Comparison of ENCODE assay signal across 8 cellular contexts in the genomic region with DNA sequence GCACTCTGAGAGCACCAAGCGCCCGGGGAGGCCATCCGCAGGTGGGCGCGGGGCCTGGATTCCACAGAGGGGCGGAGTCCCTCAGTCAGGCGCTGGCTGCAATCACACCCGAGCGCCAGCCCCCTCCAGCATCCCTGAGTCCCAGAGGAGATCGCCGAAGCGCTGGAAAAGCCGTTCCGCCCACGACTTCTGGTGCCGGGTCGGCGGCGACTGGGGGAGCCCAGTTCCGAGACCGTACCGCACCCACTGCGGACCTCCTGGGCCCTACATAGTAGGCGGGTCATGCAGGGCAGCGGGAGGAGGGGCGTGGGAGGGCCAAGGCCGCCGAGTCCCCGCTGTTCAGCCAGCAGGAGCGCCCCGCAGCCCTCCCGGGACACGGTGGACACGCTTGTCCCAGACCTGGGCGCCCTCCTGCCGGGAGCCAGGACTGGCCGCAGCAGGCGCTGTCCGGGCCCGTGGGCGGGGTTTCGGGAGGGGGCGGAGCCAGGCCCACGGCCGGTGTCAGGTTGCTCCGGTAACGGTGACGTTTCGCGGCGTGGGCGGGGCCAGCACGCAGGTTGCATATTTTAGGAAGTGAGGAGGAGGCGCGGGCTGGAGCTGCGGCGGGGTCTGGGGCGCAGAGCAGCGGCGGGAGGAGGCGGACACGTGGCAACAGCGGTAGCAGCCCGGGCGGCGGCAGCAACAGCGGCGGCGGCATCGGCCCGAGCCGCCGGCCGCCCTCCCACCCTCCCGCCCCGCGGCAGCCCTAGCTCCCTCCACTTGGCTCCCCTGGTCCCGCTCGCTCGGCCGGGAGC. TPM values are rescaled to one million over a fixed set of nuclear protein-coding genes. Genes with fewer than 3 reads are reported as not detected.
DNase-seq lines count a peak whose midpoint lies in the region; ATAC-seq and TF ChIP-seq lines count a peak whose summit lies in the region.

A gene (plus strand): TSS at position 594 of the 794 bp plus-strand sequence. CDS start 268 bp downstream, outside the sequence.

- H3K4me3 Mint-ChIP-seq in nephron progenitor cell = peak within 1 kb of the TSS; percentile 96
- H3K4me3 Mint-ChIP-seq in stimulated activated naive CD8-positive, alpha-beta T cell treated with anti-CD3 and anti-CD28 coated beads, Interleukin-15, Interleukin-2, amounts not matched to agents 100 ng/mL and 50 ng/mL, for 24 hours = peak within 1 kb of the TSS; percentile 97

- H3K36me3 ChIP-seq in HCT116 (ENCODE audit: control insufficient read depth in 1 of 2, insufficient read depth in 2 of 2, low read length in 2 of 2) = no peaks in the 10 kb centered on the region; a peak in 1 of 4 replicates
- H3K36me3 ChIP-seq in MM.1S (replicated peaks; ENCODE audit: insufficient read depth, low read length) = no peaks in the 10 kb centered on the region

- peaks cover 39% of the 10 kb centered on the region for H3K4me1 Mint-ChIP-seq in nephron progenitor cell
- H3K4me1 Mint-ChIP-seq in stimulated activated naive CD8-positive, alpha-beta T cell treated with anti-CD3 and anti-CD28 coated beads, Interleukin-15, Interleukin-2, amounts not matched to agents 100 ng/mL and 50 ng/mL, for 24 hours (ENCODE audit: low read depth) = peaks cover 44% of the 10 kb centered on the region

- H4K20me1 ChIP-seq in HCT116 (ENCODE audit: insufficient read depth) (peaks cover 12% of the 10 kb centered on the region; the same call in 1 of the 2 replicates), MM.1S (ENCODE audit: insufficient read depth, low read length) (no peaks in the 10 kb centered on the region)

- no peak for TF ChIP-seq RAD21 in HCT116 (IDR thresholded peaks at IDR 0.05; ENCODE audit: low read depth)

- no peaks in the 10 kb centered on the region for H3K36me3 Mint-ChIP-seq in nephron progenitor cell (ENCODE audit: low read depth)
- peaks cover 13% of the 10 kb centered on the region for H3K36me3 Mint-ChIP-seq in stimulated activated naive CD8-positive, alpha-beta T cell treated with anti-CD3 and anti-CD28 coated beads, Interleukin-15, Interleukin-2, amounts not matched to agents 100 ng/mL and 50 ng/mL, for 24 hours (ENCODE audit: low read depth)

- H3K79me2 ChIP-seq in HCT116 (ENCODE audit: insufficient read depth, low read length) (peaks cover 46% of the 10 kb centered on the region), MM.1S (ENCODE audit: low read length) (peaks cover 41% of the 10 kb centered on the region)

- H3K4me3 ChIP-seq in HCT116 (replicated peaks in 1 of 2; ENCODE audit: low read depth in 1 of 2, low read length in 2 of 2) (peak within 1 kb of the TSS; percentile 68 to 81), MM.1S (ENCODE audit: low read length) (peak within 1 kb of the TSS; percentile 79), fibroblast of the aortic adventitia (ENCODE audit: low read depth, low read length) (peak within 1 kb of the TSS; percentile 85)

- H3K9me3 Mint-ChIP-seq in nephron progenitor cell = no peaks in the 10 kb centered on the region
- H3K9me3 Mint-ChIP-seq in stimulated activated naive CD8-positive, alpha-beta T cell treated with anti-CD3 and anti-CD28 coated beads, Interleukin-15, Interleukin-2, amounts not matched to agents 100 ng/mL and 50 ng/mL, for 24 hours = no peaks in the 10 kb centered on the region

- H3F3A ChIP-seq in MM.1S (ENCODE audit: insufficient read depth, low read length) = no peaks in the 10 kb centered on the region

- CTCF ChIA-PET in HCT116 (lab: Charles Lee) = interaction anchor here (1.5 kb wide), 1 partner anchor 234 kb away, joined by 3 read pairs; no protein-coding TSS in a partner anchor

- H3K9me2 ChIP-seq in HCT116 (ENCODE audit: insufficient read depth) (no peaks in the 10 kb centered on the region), MM.1S (replicated peaks; ENCODE audit: insufficient read depth, low read length) (no peaks in the 10 kb centered on the region)

- peak within 1 kb of the TSS; percentile 90 for H3K9ac ChIP-seq in HCT116 (ENCODE audit: low read length)
- peak within 1 kb of the TSS; percentile 82 for H3K9ac ChIP-seq in MM.1S (ENCODE audit: low read length)

- peak; percentile 83 for DNase-seq in GDM1 (lab: John Stamatoyannopoulos, UW)
- peak; percentile 79 for DNase-seq in HCT116 (ENCODE audit: low read depth, low spot score)
- DNase-seq in MM.1S = peak; percentile 90
- DNase-seq in SHP77 treated with DMSO at 0.1 percent for 48 hours (lab: John Stamatoyannopoulos, UW) = peak; percentile 48
- peak; percentile 99 for DNase-seq in activated effector memory CD4-positive, alpha-beta T cell treated with anti-CD3 and anti-CD28 coated beads, Interleukin-2, amount 50 U/mL, for 16 hours
- DNase-seq in fibroblast of the aortic adventitia (ENCODE audit: low read depth) = peak; percentile 86
- peak; percentile 100 for DNase-seq in nephron progenitor cell

- POLR2A ChIA-PET in HCT116 (lab: Charles Lee) = interaction anchor here (1.0 kb wide), 2 partner anchors 8 to 163 kb away, joined by 3 read pairs; no protein-coding TSS in a partner anchor

- H3K27ac Mint-ChIP-seq in nephron progenitor cell = peak within 1 kb of the TSS; percentile 97
- H3K27ac Mint-ChIP-seq in stimulated activated naive CD8-positive, alpha-beta T cell treated with anti-CD3 and anti-CD28 coated beads, Interleukin-15, Interleukin-2, amounts not matched to agents 100 ng/mL and 50 ng/mL, for 24 hours = peak within 1 kb of the TSS; percentile 93

- H3K27me3 Mint-ChIP-seq in nephron progenitor cell (ENCODE audit: low read depth, poor library complexity) = peaks cover 27% of the 10 kb centered on the region
- peaks cover 5% of the 10 kb centered on the region for H3K27me3 Mint-ChIP-seq in stimulated activated naive CD8-positive, alpha-beta T cell treated with anti-CD3 and anti-CD28 coated beads, Interleukin-15, Interleukin-2, amounts not matched to agents 100 ng/mL and 50 ng/mL, for 24 hours

- peak; percentile 85 for ATAC-seq in HCT116

- H3K27me3 ChIP-seq in HCT116 (ENCODE audit: insufficient read depth, low read length) = no peaks in the 10 kb centered on the region
- no peaks in the 10 kb centered on the region for H3K27me3 ChIP-seq in MM.1S (replicated peaks; ENCODE audit: insufficient read depth, low read length)

- no peaks in the 10 kb centered on the region for H3K9me3 ChIP-seq in HCT116 (ENCODE audit: control insufficient read depth in 1 of 2, insufficient read depth in 1 of 2, low read depth in 1 of 2, low read length in 2 of 2)
- H3K9me3 ChIP-seq in MM.1S (replicated peaks; ENCODE audit: insufficient read depth, low read length) = no peaks in the 10 kb centered on the region

- H2AFZ ChIP-seq in HCT116 (ENCODE audit: low read depth, low read length, poor library complexity, severe bottlenecking) (no peak within 1 kb of the TSS), MM.1S (ENCODE audit: low read length) (peak within 1 kb of the TSS; percentile 69)

- H3K4me2 ChIP-seq in HCT116 (ENCODE audit: low read length) (peak within 1 kb of the TSS; percentile 97), MM.1S (ENCODE audit: low read depth, low read length) (peak within 1 kb of the TSS; percentile 74)

- H3K27ac ChIP-seq in HCT116 (ENCODE audit: low read depth, low read length) (peak within 1 kb of the TSS; percentile 72), MM.1S (ENCODE audit: low read length) (peak within 1 kb of the TSS; percentile 68)

- intact Hi-C loops in HCT116 (cut with micrococcal nuclease) = no loop called here

- TF ChIP-seq CTCF in HCT116 (IDR thresholded peaks at IDR 0.05 in 2 of 3, conservative IDR thresholded peaks at IDR 0.05 in 1 of 3; ENCODE audit: borderline replicate concordance in 1 of 3, insufficient read depth in 1 of 3, low read depth in 2 of 3, low read length in 2 of 3) (0 out of 6 replicates have a peak, but pooled peaks of 1 of the 3 experiments have one; percentile 15), MM.1S (IDR thresholded peaks at IDR 0.05; ENCODE audit: low read length) (no peak), fibroblast of the aortic adventitia (IDR thresholded peaks at IDR 0.05; ENCODE audit: insufficient read depth, low read length) (no peak), nephron progenitor cell (IDR thresholded peaks at IDR 0.05) (no peak)

- peak; percentile 85 for TF ChIP-seq POLR2A in HCT116 (IDR thresholded peaks at IDR 0.05; ENCODE audit: borderline replicate concordance, extremely low read depth, insufficient read depth, insufficient read length)

- H3K4me1 ChIP-seq in HCT116 (ENCODE audit: control insufficient read depth in 1 of 2, insufficient read depth in 2 of 2, low read length in 2 of 2) (peaks cover 38 to 47% of the 10 kb centered on the region in 2 experiments), MM.1S (ENCODE audit: low read length) (peaks cover 11% of the 10 kb centered on the region; the same call in 1 of the 2 replicates)

- BruUV-seq in HCT116 (replicated peaks; lab: Mats Ljungman, UMichigan) = TSS peak; percentile 62

- RAD21 ChIA-PET in HCT116 (lab: Charles Lee; ENCODE audit: low non-redundant PET in 1 of 2, low total read pairs in 2 of 2, uncharacterized antibody in 2 of 2, unreplicated experiment in 2 of 2) = no interaction called here

TF ChIP-seq in HCT116, 20 proteins besides CTCF, POLR2A, EP300 and RAD21 (continues in another document):
- peak; percentile 92 for TF ChIP-seq EGR1 (IDR thresholded peaks at IDR 0.05; ENCODE audit: low read depth)
- peak; percentile 32; the same call in 1 of the 2 replicates for TF ChIP-seq ZFX (IDR thresholded peaks at IDR 0.05)
- TF ChIP-seq POLR2AphosphoS5 (IDR thresholded peaks at IDR 0.05; ENCODE audit: low read depth, low read length) = peak; percentile 97
- TF ChIP-seq SIN3A (IDR thresholded peaks at IDR 0.05; ENCODE audit: low read depth) = peak; percentile 76

RNA-seq across cellular contexts. Expression of the gene that starts here (rescaled TPM):
- total RNA-seq in HCT116 (2021; ENCODE audit: unreplicated experiment) = 290 TPM
- 325 and 338 TPM in 2 replicates for polyA plus RNA-seq in HCT116 (2012)
- 95.0 and 126 TPM in 2 replicates for total RNA-seq in fibroblast of the aortic adventitia (ENCODE audit: low replicate concordance)

Comparison
In these comparisons a context has a peak if more than half of its experiments do, and no peak if none do; other contexts are left out.
1. Peak in every context shown above with its lines: DNase-seq, ATAC-seq, H3K4me3 ChIP-seq and H3K27ac ChIP-seq.
2. DNase-seq: peak in every context shown above with its lines; median percentile 100 in nephron progenitor cell; 99 in activated effector memory CD4-positive, alpha-beta T cell treated with anti-CD3 and anti-CD28 coated beads, Interleukin-2, amount 50 U/mL, for 16 hours; 90 in MM.1S; 86 in fibroblast of the aortic adventitia; 83 in GDM1; 79 in HCT116; 48 in SHP77 treated with DMSO at 0.1 percent for 48 hours.